20 cellular contexts compared by ENCODE assay signal in genomic region chr1:59124166-59124565, GRCh38.
DNase-seq lines count a peak whose midpoint lies in the region; ATAC-seq lines count a peak whose summit lies in the region.
"Had no signal": no experiment of that assay in that cellular context is flagged by ENCODE, and none has a peak within 500 bp of the region (broad histone marks: within the 10 kb centered on the region; RNA-seq: fewer than 3 reads in every experiment).

No MANE protein-coding gene starts in this region.

- ATAC-seq in left ventricle myocardium superior (peak; percentile 48), Right ventricle myocardium inferior (no peak), HG02610 (IDR thresholded peaks at IDR 0.05; ENCODE audit: unreplicated experiment) (no peak), HG02623 (IDR thresholded peaks at IDR 0.05; ENCODE audit: unreplicated experiment) (no peak)
- ATAC-seq: A549, left lung had no signal

- intact Hi-C loops in left ventricle myocardium superior (cut with micrococcal nuclease) (no loop called here), Right ventricle myocardium inferior (cut with DNase I) (no loop called here)

- DNase-seq in left ventricle myocardium superior: no peak
- DNase-seq in Right ventricle myocardium inferior (ENCODE audit: missing footprints): no peak
- DNase-seq in amniotic epithelial cell (ENCODE audit: low read depth): peak; percentile 79
- DNase-seq in fibroblast of peridontal ligament (ENCODE audit: extremely low read depth): peak; percentile 55
- no peak for DNase-seq in mesenteric fat pad (ENCODE audit: low spot score)
- no peak for DNase-seq in RKO (ENCODE audit: low spot score)
- DNase-seq: activated CD4-positive, alpha-beta T cell treated with anti-CD3 and anti-CD28 coated beads for 1 hour; activated CD8-positive, alpha-beta T cell treated with anti-CD3 and anti-CD28 coated beads, Interleukin-2, amount 10 ng/mL, durations not matched to agents 7 days and 5 days; Caco-2; effector memory CD8-positive, alpha-beta T cell; H7; left lung; NCI-H1930; OCI-M1; SHP77; sigmoid colon; upper lobe of left lung had no signal

Comparison
In these comparisons a context has a peak if more than half of its experiments do, and no peak if none do; other contexts are left out.
1. DNase-seq: peak in amniotic epithelial cell (single experiment) and fibroblast of peridontal ligament (single experiment); none in left ventricle myocardium superior (single experiment), Right ventricle myocardium inferior (single experiment), mesenteric fat pad (single experiment) and RKO (single experiment).